1 cellular context compared by ENCODE assay signal in genomic region chr9:12783767-12784460, GRCh38.
TF ChIP-seq lines count a peak whose summit lies in the region.

No MANE protein-coding gene starts in this region.

TF ChIP-seq in IMR-90, 13 proteins besides CTCF, POLR2A, EP300 and RAD21:
- no peak for TF ChIP-seq SMC3 (IDR thresholded peaks at IDR 0.05; ENCODE audit: low read depth, low read length)
- no peak for TF ChIP-seq ELK1 (IDR thresholded peaks at IDR 0.05; ENCODE audit: borderline replicate concordance, low read depth, low read length)
- no peak for TF ChIP-seq CEBPB (IDR thresholded peaks at IDR 0.05; ENCODE audit: low read depth, low read length)
- TF ChIP-seq BHLHE40 (IDR thresholded peaks at IDR 0.05; ENCODE audit: low read depth, low read length), result no peak
- no peak for TF ChIP-seq MAZ (IDR thresholded peaks at IDR 0.05; ENCODE audit: borderline replicate concordance, low read depth, low read length)
- TF ChIP-seq RCOR1 (IDR thresholded peaks at IDR 0.05; ENCODE audit: insufficient replicate concordance, low read length), result no peak
- no peak for TF ChIP-seq CHD1 (IDR thresholded peaks at IDR 0.05; ENCODE audit: low read depth, low read length)
- no peak for TF ChIP-seq NFE2L2 (IDR thresholded peaks at IDR 0.05; ENCODE audit: low read depth, low read length)
- TF ChIP-seq MAFK (IDR thresholded peaks at IDR 0.05; ENCODE audit: low read depth, low read length), result no peak
- no peak for TF ChIP-seq FOS (IDR thresholded peaks at IDR 0.05; ENCODE audit: low read depth, low read length)
